ENCODE assay signal across 9 cellular contexts in the genomic region with DNA sequence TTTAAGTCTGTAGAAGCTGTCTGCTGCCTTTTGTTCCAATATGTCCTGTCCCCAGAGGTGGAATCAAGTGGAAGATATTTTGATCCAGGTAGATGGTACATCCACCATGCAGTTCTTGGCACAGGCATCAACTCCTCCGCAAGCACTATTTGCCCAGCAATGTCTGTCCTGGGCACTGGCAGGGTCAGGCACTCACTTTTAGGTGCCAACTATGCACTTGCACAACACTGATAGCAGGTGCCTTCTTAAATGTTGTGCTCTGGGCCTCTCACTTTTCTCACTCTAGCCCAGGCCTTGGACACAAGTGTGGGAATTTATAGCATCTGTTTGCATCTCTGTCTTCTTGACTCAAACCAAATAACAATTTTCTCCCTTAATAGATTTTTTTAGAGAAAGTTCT.
"Had no signal": no experiment of that assay in that cellular context is flagged by ENCODE, and none has a peak within 500 bp of the region (broad histone marks: within the 10 kb centered on the region; RNA-seq: fewer than 3 reads in every experiment).

No MANE protein-coding gene starts in this region.

- H3K4me2 ChIP-seq: KMS-11 had no signal

- H3K27ac ChIP-seq: GM23248, HL-60, KMS-11 had no signal

- FAIRE-seq: H54, HepG2 had no signal

- DNase-seq: GM23248, GOT3, H9, HCEC 1CT, KBM-7 had no signal

- ATAC-seq: HepG2 had no signal

- H3K4me3 ChIP-seq: GM23248 had no signal

- H2AFZ ChIP-seq: GM23248 had no signal

- H3K9ac ChIP-seq: GM23248, KMS-11 had no signal
